Comparison of ENCODE assay signal across 26 cellular contexts in the genomic region with DNA sequence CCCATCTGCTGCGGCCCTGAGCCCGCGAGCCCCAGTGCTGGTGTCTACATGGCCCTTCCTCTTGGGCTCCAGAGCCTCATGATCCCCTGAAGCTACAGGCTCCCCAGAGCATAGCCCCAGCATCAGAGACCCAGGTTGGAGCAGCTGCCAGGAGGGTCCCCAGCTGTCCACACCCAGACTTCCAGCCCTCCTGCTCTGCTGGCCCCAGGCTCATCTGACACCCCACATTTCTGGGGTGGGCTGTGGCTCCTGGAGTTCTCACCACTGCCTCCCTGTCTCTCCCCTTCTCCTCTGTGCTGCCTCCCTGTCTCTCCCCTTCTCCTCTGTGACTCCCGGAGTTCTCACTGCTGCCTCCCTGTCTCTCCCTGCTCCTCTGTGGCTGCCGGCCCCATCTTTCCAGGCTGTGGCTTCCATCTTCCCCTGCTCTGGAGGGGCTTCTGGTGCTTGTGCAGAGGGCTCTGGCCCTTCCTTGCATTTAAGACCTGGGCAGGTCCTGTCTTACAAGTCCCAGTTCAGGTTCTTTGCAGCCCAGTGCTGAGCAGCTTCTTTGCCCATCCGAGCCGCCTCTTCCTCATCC.
A peak's percentile ranks its signal among the peaks of the same experiment; 100 is the strongest.
DNase-seq lines count a peak whose midpoint lies in the region; ATAC-seq, FAIRE-seq and TF ChIP-seq lines count a peak whose summit lies in the region.
"Had no signal": no experiment of that assay in that cellular context is flagged by ENCODE, and none has a peak within 500 bp of the region (broad histone marks: within the 10 kb centered on the region; RNA-seq: fewer than 3 reads in every experiment).

No MANE protein-coding gene starts in this region.

- no TSS peak for BruUV-seq in HepG2 (replicated peaks; lab: Mats Ljungman, UMichigan)

- H3K79me2 ChIP-seq in HepG2 (ENCODE audit: insufficient read depth, low read length) = no peaks in the 10 kb centered on the region

- no peak overlapping the region for H3K27ac Mint-ChIP-seq in osteocyte (ENCODE audit: unreplicated experiment)

- H3K9me3 ChIP-seq in HepG2 (ENCODE audit: low read length) (peaks cover 5% of the 10 kb centered on the region; the same call in 1 of the 2 replicates), right lobe of liver (no peaks in the 10 kb centered on the region)
- H3K9me3 ChIP-seq: SJCRH30, thyroid gland had no signal

- no peak overlapping the region for H3K9ac ChIP-seq in HepG2 (ENCODE audit: insufficient read depth, low read depth, low read length)

- intact Hi-C loops in HepG2 (cut with micrococcal nuclease; ENCODE audit: unreplicated experiment) (no loop called here), right lobe of liver (cut with DNase I) (no loop called here)

- H2AFZ ChIP-seq in HepG2 (ENCODE audit: low read length) = no peak overlapping the region

- 62% methylated on average over 7 of the region's 7 CpGs for WGBS in HepG2 (ENCODE audit: low lambda C conversion rate)
- WGBS in right lobe of liver (ENCODE audit: insufficient coverage, low coverage, low lambda C conversion rate, missing lambda C conversion rate) = 84% methylated on average over 2 of the region's 7 CpGs

- H3K36me3 ChIP-seq in HepG2 (replicated peaks in 1 of 2; ENCODE audit: control insufficient read depth in 1 of 2, insufficient read depth in 2 of 2, low read length in 2 of 2) = no peaks in the 10 kb centered on the region
- no peaks in the 10 kb centered on the region for H3K36me3 ChIP-seq in right lobe of liver
- H3K36me3 ChIP-seq: brain microvascular endothelial cell, neutrophil, Peyer's patch, SJCRH30, stomach, thyroid gland had no signal

- no peak for DNase-seq in HepG2 (ENCODE audit: low spot score)
- no peak for DNase-seq in right lobe of liver
- peak; percentile 66 for DNase-seq in osteocyte (ENCODE audit: extremely low spot score, unreplicated experiment)
- DNase-seq in DMS153 (lab: John Stamatoyannopoulos, UW) = no peak
- DNase-seq in caudate nucleus (lab: John Stamatoyannopoulos, UW) = no peak
- DNase-seq in T-helper 9 cell = no peak
- DNase-seq: activated CD4-positive, alpha-beta T cell treated with anti-CD3 and anti-CD28 coated beads, Interleukin-2, amount 50 U/mL, for 48 hours; activated naive CD4-positive, alpha-beta T cell; activated T-cell treated with anti-CD3 and anti-CD28 coated beads, Interleukin-2, amount 50 U/mL, for 1 hour; amniotic stem cell; brain microvascular endothelial cell; effector memory CD4-positive, alpha-beta T cell; kidney; NCI-H1417 treated with DMSO at 0.1 percent for 48 hours; NCI-H2227 treated with DMSO at 0.1 percent for 48 hours; NCI-H526 treated with DMSO at 0.1 percent for 48 hours; psoas muscle; SJCRH30; thyroid gland had no signal

- H3K27me3 ChIP-seq in HepG2 (ENCODE audit: control insufficient read depth in 1 of 2, insufficient read depth in 2 of 2, low read length in 2 of 2) (peaks cover 8 to 51% of the 10 kb centered on the region in 2 experiments; a peak in 4 of 5 replicates), right lobe of liver (no peaks in the 10 kb centered on the region)
- H3K27me3 ChIP-seq: brain microvascular endothelial cell, neutrophil, Peyer's patch, SJCRH30, stomach, thyroid gland had no signal

- CTCF ChIA-PET in HepG2 (lab: Yijun Ruan, JAX; ENCODE audit: low intra/inter-chr PET ratio, low total read pairs) = no interaction called here

- no peak for TF ChIP-seq POLR2A in HepG2 (IDR thresholded peaks at IDR 0.05; ENCODE audit: insufficient read depth in 1 of 2, low read depth in 2 of 2, low read length in 2 of 2)
- no peak for TF ChIP-seq POLR2A in right lobe of liver (IDR thresholded peaks at IDR 0.05)

- no peaks in the 10 kb centered on the region for H3K4me1 Mint-ChIP-seq in osteocyte (ENCODE audit: unreplicated experiment)

- no peak for FAIRE-seq in HepG2 (lab: Jason Lieb, UNC)
- FAIRE-seq: colon, kidney, TTC549 had no signal

- no peak overlapping the region for H3K4me2 ChIP-seq in HepG2 (ENCODE audit: low read depth, low read length)

- no peak overlapping the region for H3K4me3 Mint-ChIP-seq in osteocyte (ENCODE audit: unreplicated experiment)

- no peaks in the 10 kb centered on the region for H4K20me1 ChIP-seq in HepG2 (ENCODE audit: insufficient read depth, low read length)

- H3K9me3 Mint-ChIP-seq in osteocyte (ENCODE audit: unreplicated experiment) = peaks cover 5% of the 10 kb centered on the region

- ATAC-seq in HepG2 = peak; percentile 9; the same call in 2 of the 3 replicates
- ATAC-seq in right lobe of liver = no peak
- ATAC-seq in esophagus mucosa = peak; percentile 5
- ATAC-seq: psoas muscle had no signal

- H3K27ac ChIP-seq in HepG2 (ENCODE audit: extremely low read length, insufficient read depth, low read length) = no peak overlapping the region
- H3K27ac ChIP-seq in right lobe of liver = no peak overlapping the region
- H3K27ac ChIP-seq in caudate nucleus (ENCODE audit: low read depth, low read length) = no peak overlapping the region
- H3K27ac ChIP-seq: brain microvascular endothelial cell, HL-60, neutrophil, Peyer's patch, SJCRH30, stomach, thyroid gland had no signal

- no peak for TF ChIP-seq CTCF in HepG2 (CRISPR knock-in tag; IDR thresholded peaks at IDR 0.05)
- TF ChIP-seq CTCF in right lobe of liver (IDR thresholded peaks at IDR 0.05) = no peak
- TF ChIP-seq CTCF in osteocyte (IDR thresholded peaks at IDR 0.05) = no peak

- H3K4me1 ChIP-seq in HepG2 (ENCODE audit: insufficient read depth, low read length) (no peaks in the 10 kb centered on the region), right lobe of liver (no peaks in the 10 kb centered on the region)
- H3K4me1 ChIP-seq: psoas muscle, SJCRH30, thyroid gland had no signal

- in situ Hi-C loops in HepG2 (cut with HindIII; ENCODE audit: extremely low pct_ligation_motif_present, low pct_unique_long_range_greater_than_20kb) = no loop called here

- H3K4me3 ChIP-seq in HepG2 (replicated peaks in 1 of 3; ENCODE audit: insufficient read depth in 1 of 3, low read depth in 2 of 3, low read length in 3 of 3) = no peak overlapping the region
- H3K4me3 ChIP-seq in right lobe of liver = no peak overlapping the region
- H3K4me3 ChIP-seq: Peyer's patch, psoas muscle, SJCRH30, stomach, thyroid gland had no signal

- no peaks in the 10 kb centered on the region for H3K36me3 Mint-ChIP-seq in osteocyte (ENCODE audit: unreplicated experiment)

- TF ChIP-seq EP300 in HepG2 (IDR thresholded peaks at IDR 0.05; ENCODE audit: low read depth in 2 of 2, low read length in 2 of 2) (no peak), HepG2 (CRISPR knock-in tag; IDR thresholded peaks at IDR 0.05; ENCODE audit: borderline replicate concordance) (no peak)

- no peaks in the 10 kb centered on the region for H3K27me3 Mint-ChIP-seq in osteocyte (ENCODE audit: unreplicated experiment)

- POLR2A ChIA-PET in HepG2 (lab: Yijun Ruan, JAX) = no interaction called here

- no peak for TF ChIP-seq RAD21 in HepG2 (CRISPR knock-in tag; IDR thresholded peaks at IDR 0.05)

TF ChIP-seq in HepG2, 621 proteins besides CTCF, POLR2A, EP300 and RAD21:
- TF ChIP-seq ZNF484 (CRISPR knock-in tag; IDR thresholded peaks at IDR 0.05; ENCODE audit: borderline replicate concordance, low read depth) (no peak), ZNF260 (CRISPR knock-in tag; IDR thresholded peaks at IDR 0.05; ENCODE audit: borderline replicate concordance, low read depth) (no peak), ATF1 (CRISPR knock-in tag; IDR thresholded peaks at IDR 0.05) (no peak), RFX5 (IDR thresholded peaks at IDR 0.05; ENCODE audit: low read depth, low read length) (no peak), SOX6 (IDR thresholded peaks at IDR 0.05) (no peak), SOX6 (CRISPR knock-in tag; IDR thresholded peaks at IDR 0.05) (no peak), PAWR (CRISPR knock-in tag; IDR thresholded peaks at IDR 0.05; ENCODE audit: borderline replicate concordance) (no peak), FOXC1 (CRISPR knock-in tag; IDR thresholded peaks at IDR 0.05; ENCODE audit: borderline replicate concordance) (no peak)

Comparison
In these comparisons a context has a peak if more than half of its experiments do, and no peak if none do; other contexts are left out.
1. ATAC-seq: peak in HepG2 (single experiment) and esophagus mucosa (single experiment); none in right lobe of liver (0 of 4).